In genomic region chr22:50371101-50371648, GRCh38 we compare ENCODE assay signal across 8 cellular contexts.
"Had no signal": no experiment of that assay in that cellular context is flagged by ENCODE, and none has a peak within 500 bp of the region (broad histone marks: within the 10 kb centered on the region; RNA-seq: fewer than 3 reads in every experiment).

No MANE protein-coding gene starts in this region.

- DNase-seq: H9, HCEC 1CT, HFFc6, KG1 had no signal

- FAIRE-seq: H1, H54, HTR-8/SVneo had no signal

- H3K4me2 ChIP-seq: GM23338 had no signal

- ATAC-seq: GM23338 had no signal

- H3K4me3 ChIP-seq: GM23338 had no signal

- H2AFZ ChIP-seq: GM23338 had no signal
